In the genomic region with DNA sequence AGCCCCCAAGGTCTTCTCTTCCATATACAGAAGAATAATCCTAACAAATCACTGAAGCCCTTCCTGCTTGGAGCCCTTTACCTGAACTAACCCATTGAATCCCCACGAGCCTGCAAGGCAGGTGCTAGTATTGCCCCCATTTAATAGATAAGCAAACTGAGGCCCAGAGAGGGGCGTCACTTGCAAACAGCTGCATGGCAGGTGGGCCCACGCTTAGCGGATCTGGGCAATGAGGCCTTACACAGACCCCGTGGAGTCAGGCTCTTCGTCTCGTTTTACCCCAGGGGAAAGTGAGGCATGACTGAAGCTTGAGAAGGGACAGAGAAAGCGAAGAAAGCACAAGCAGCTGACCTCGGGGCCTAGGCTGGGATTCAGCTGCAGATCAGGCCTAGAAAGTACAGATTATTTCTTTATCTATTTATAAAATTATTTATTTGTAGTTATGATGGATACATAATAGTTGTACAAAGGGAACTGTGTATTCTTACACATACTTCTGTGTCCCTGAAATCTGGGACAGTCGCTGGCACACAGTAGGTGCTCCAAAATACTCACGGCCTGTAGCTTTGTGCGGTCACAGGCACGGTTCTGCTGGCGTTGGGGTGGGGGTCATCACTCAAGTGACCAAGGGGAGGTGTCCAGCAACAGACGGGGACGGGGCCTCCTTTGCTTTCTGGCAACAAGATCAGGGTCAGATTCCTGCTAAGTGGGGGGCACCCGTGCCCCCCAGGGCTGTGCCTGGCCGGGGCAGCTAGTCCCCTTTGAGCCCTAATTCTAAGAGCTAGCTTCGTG, we compare ENCODE assay signal across 1 cellular context.
A peak's percentile ranks its signal among the peaks of the same experiment; 100 is the strongest.
TF ChIP-seq lines count a peak whose summit lies in the region.

No MANE protein-coding gene starts in this region.

TF ChIP-seq in HEK293, 187 proteins besides CTCF, POLR2A, EP300 and RAD21 (continued from another document):
- 0 out of 2 replicates have a peak, but pooled peaks have one; percentile 16 for TF ChIP-seq ZNF692 (tag by site-specific recombination; IDR thresholded peaks at IDR 0.05)
- TF ChIP-seq, protein P1, sequence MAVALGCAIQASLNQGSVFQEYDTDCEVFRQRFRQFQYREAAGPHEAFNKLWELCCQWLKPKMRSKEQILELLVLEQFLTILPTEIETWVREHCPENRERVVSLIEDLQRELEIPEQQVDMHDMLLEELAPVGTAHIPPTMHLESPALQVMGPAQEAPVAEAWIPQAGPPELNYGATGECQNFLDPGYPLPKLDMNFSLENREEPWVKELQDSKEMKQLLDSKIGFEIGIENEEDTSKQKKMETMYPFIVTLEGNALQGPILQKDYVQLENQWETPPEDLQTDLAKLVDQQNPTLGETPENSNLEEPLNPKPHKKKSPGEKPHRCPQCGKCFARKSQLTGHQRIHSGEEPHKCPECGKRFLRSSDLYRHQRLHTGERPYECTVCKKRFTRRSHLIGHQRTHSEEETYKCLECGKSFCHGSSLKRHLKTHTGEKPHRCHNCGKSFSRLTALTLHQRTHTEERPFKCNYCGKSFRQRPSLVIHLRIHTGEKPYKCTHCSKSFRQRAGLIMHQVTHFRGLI (tag by site-specific recombination; IDR thresholded peaks at IDR 0.05) = no peak
- TF ChIP-seq HOXA7 (CRISPR knock-in tag; IDR thresholded peaks at IDR 0.05; ENCODE audit: borderline replicate concordance) = no peak
TF ChIP-seq in HEK293: peak in this region for 1.
